ENCODE assay signal across 31 cellular contexts in the genomic region with DNA sequence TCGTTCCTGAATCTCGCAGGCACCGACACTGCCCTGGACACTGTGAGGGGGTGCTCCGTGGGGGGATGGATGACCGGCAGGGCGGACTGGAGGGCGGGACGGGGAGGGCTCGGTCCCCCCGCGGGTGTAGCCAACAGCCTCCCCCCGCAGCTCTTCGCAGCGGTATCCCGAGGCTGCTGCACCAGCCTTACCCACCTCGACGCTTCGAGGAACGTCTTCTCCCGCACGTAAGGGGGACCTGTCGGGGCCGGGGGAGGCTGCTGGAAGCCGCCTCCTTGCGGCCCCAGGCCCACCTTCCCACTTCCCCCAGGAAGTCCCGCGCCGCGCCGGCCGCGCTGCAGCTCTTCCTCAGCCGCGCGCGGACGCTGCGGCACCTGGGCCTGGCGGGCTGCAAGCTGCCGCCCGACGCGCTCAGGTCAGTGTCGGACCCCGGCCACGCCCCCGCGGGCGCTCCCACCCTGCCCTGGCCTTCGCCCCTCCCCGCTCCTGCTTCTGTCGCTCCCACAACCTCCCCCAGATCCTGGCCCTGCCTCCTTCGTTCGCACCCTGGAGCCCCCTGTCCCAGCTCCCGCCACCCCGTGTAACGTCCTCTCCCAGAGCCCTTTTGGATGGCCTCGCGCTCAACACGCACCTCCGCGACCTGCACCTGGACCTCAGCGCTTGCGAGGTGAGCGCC. TPM values are rescaled to one million over a fixed set of nuclear protein-coding genes. Genes with fewer than 3 reads are reported as not detected.
A peak's percentile ranks its signal among the peaks of the same experiment; 100 is the strongest.
DNase-seq lines count a peak whose midpoint lies in the region; ATAC-seq, FAIRE-seq and TF ChIP-seq lines count a peak whose summit lies in the region.
"Had no signal": no experiment of that assay in that cellular context is flagged by ENCODE, and none has a peak within 500 bp of the region (broad histone marks: within the 10 kb centered on the region; RNA-seq: fewer than 3 reads in every experiment).

No MANE protein-coding gene starts in this region.

- H3K4me1 ChIP-seq in H1 (replicated peaks in 1 of 4; ENCODE audit: control insufficient read depth in 3 of 4, insufficient read depth in 4 of 4, low read length in 3 of 4) = peaks cover 0 to 18% (median 8%) of the 10 kb centered on the region in 4 experiments; a peak in 5 of 7 replicates
- H3K4me1 ChIP-seq in osteoblast (ENCODE audit: insufficient read depth, low read length) = no peaks in the 10 kb centered on the region
- H3K4me1 ChIP-seq: colonic mucosa, SJCRH30 had no signal

- CTCF ChIA-PET in H1 (lab: Charles Lee; ENCODE audit: partially characterized antibody) = interaction anchor here (0.6 to 18.0 kb wide), 18 partner anchors 10 to 154 kb away, joined by 3 to 202 read pairs (median 6); a partner anchor contains a TSS

- H3K9me3 ChIP-seq in H1 (ENCODE audit: insufficient read depth in 2 of 2, low read depth in 1 of 2, low read length in 1 of 2) = no peaks in the 10 kb centered on the region
- H3K9me3 ChIP-seq in osteoblast (ENCODE audit: low read depth, low read length) = no peaks in the 10 kb centered on the region
- H3K9me3 ChIP-seq: ascending aorta, colonic mucosa, MG63, mucosa of descending colon, ovary, right atrium auricular region, SJCRH30 had no signal

- POLR2A ChIA-PET in H1 (lab: Charles Lee; ENCODE audit: partially characterized antibody) = interaction anchor here (0.7 to 3.4 kb wide), 9 partner anchors 9 to 167 kb away, joined by 3 to 13 read pairs (median 4); a partner anchor contains a TSS

- no peak overlapping the region for H2BK5ac ChIP-seq in H1 (ENCODE audit: low read depth, low read length)

- H2BK20ac ChIP-seq in H1 (ENCODE audit: low read length) = no peak overlapping the region

- no peak overlapping the region for H2BK120ac ChIP-seq in H1 (replicated peaks; ENCODE audit: low read depth, low read length)

- no peak overlapping the region for H3K56ac ChIP-seq in H1 (replicated peaks; ENCODE audit: insufficient read length, low read depth, low read length)

- no peak for ATAC-seq in activated CD4-positive, CD25-positive, alpha-beta regulatory T cell treated with anti-CD3 and anti-CD28 coated beads, Interleukin-2, amount 50 U/mL, for 24 hours
- ATAC-seq: mucosa of descending colon; natural killer cell treated with Interleukin-12 subunit alpha and Interleukin-12 subunit beta and Interleukin-15 and Interleukin-18, amount 100 ng/mL, for 72 hours; Panc1 had no signal

- TF ChIP-seq CTCF in GM20000 (IDR thresholded peaks at IDR 0.05; ENCODE audit: extremely low read depth, missing control alignments) = no peak
- no peak for TF ChIP-seq CTCF in H1 (IDR thresholded peaks at IDR 0.05; ENCODE audit: control extremely low read depth in 1 of 3, insufficient read depth in 1 of 3, low read depth in 1 of 3, low read length in 3 of 3)
- no peak for TF ChIP-seq CTCF in osteoblast (IDR thresholded peaks at IDR 0.05; ENCODE audit: extremely low read depth, low read depth, low read length)
- TF ChIP-seq CTCF in type B pancreatic cell (conservative IDR thresholded peaks at IDR 0.05) = no peak

- no peak overlapping the region for H4K5ac ChIP-seq in H1 (ENCODE audit: insufficient read length, low read depth, low read length)

- H2BK12ac ChIP-seq in H1 (ENCODE audit: low read depth, low read length) = no peak overlapping the region

- H3K27ac ChIP-seq in H1 (ENCODE audit: low read depth, low read length) = no peak overlapping the region
- H3K27ac ChIP-seq in osteoblast (ENCODE audit: low read depth, low read length) = no peak overlapping the region
- H3K27ac ChIP-seq: ascending aorta, cardiac muscle cell, colonic mucosa, ovary, right atrium auricular region, SJCRH30 had no signal

- H3K4me2 ChIP-seq in H1 (ENCODE audit: insufficient read depth in 1 of 2, low read depth in 2 of 2, low read length in 2 of 2) (peak overlapping the region in 1 of 2 experiments; percentile 49; a peak in 3 of 4 replicates), osteoblast (ENCODE audit: insufficient read depth, low read length) (no peak overlapping the region)

- H3K4me3 Mint-ChIP-seq in type B pancreatic cell = no peak overlapping the region
- H3K4me3 Mint-ChIP-seq: activated CD4-positive, alpha-beta memory T cell treated with anti-CD3 and anti-CD28 coated beads, Interleukin-2, amount 10 ng/mL, durations not matched to agents 7 days and 5 days; activated naive CD8-positive, alpha-beta T cell treated with anti-CD3 and anti-CD28 coated beads, Interleukin-2, amount 10 ng/mL, durations not matched to agents 7 days and 5 days; natural killer cell treated with Interleukin-12 subunit alpha and Interleukin-12 subunit beta and Interleukin-15 and Interleukin-18, amount 100 ng/mL, for 72 hours had no signal

- no peaks in the 10 kb centered on the region for H3K79me1 ChIP-seq in H1 (ENCODE audit: low read depth, low read length)

- H3K9ac ChIP-seq in H1 (replicated peaks in 1 of 4; ENCODE audit: extremely low read depth in 1 of 4, low read depth in 3 of 4, low read length in 3 of 4) = no peak overlapping the region

- peaks cover 5 to 15% of the 10 kb centered on the region in 2 experiments for H4K20me1 ChIP-seq in H1 (replicated peaks in 1 of 2; ENCODE audit: control insufficient read depth in 1 of 2, insufficient read depth in 2 of 2, low read length in 2 of 2)
- H4K20me1 ChIP-seq in osteoblast (ENCODE audit: insufficient read depth, low read length) = peaks cover 9% of the 10 kb centered on the region

- H3K18ac ChIP-seq in H1 (ENCODE audit: extremely low read depth, low read length) = no peak overlapping the region

- no peak overlapping the region for H2BK15ac ChIP-seq in H1 (ENCODE audit: low read length)

- 0 out of 8 replicates have a peak overlapping the region, but pooled peaks of 1 of the 4 experiments have one; percentile 4 for H3K4me3 ChIP-seq in H1 (ENCODE audit: extremely low read depth in 1 of 4, insufficient read depth in 2 of 4, low read depth in 3 of 4, low read length in 4 of 4)
- H3K4me3 ChIP-seq in osteoblast (ENCODE audit: insufficient read depth, low read length) = no peak overlapping the region
- H3K4me3 ChIP-seq: ascending aorta, cardiac muscle cell, colonic mucosa, MG63, mucosa of descending colon, ovary, right atrium auricular region, SJCRH30 had no signal

- TF ChIP-seq POLR2A in H1 (IDR thresholded peaks at IDR 0.05; ENCODE audit: control extremely low read depth in 1 of 2, low read depth in 2 of 2, low read length in 2 of 2) = no peak

- H3K27me3 ChIP-seq in H1 (replicated peaks in 1 of 4; ENCODE audit: control insufficient read depth in 3 of 4, extremely low read depth in 1 of 4, insufficient read depth in 3 of 4, low read length in 3 of 4) (peaks cover 3 to 33% (median 19%) of the 10 kb centered on the region in 4 experiments; a peak in 6 of 7 replicates), osteoblast (ENCODE audit: insufficient read depth, low read length) (peaks cover 85% of the 10 kb centered on the region)
- H3K27me3 ChIP-seq: MG63, SJCRH30 had no signal

- no peaks in the 10 kb centered on the region for H3K79me2 ChIP-seq in H1 (ENCODE audit: control insufficient read depth in 1 of 2, insufficient read depth in 2 of 2, low read length in 2 of 2)
- H3K79me2 ChIP-seq in osteoblast (ENCODE audit: insufficient read depth, low read length) = no peaks in the 10 kb centered on the region

- H4K8ac ChIP-seq in H1 (ENCODE audit: extremely low read depth, insufficient read depth, low read length) = peak overlapping the region; percentile 35

- peaks cover 49% of the 10 kb centered on the region for H3K27me3 Mint-ChIP-seq in type B pancreatic cell
- H3K27me3 Mint-ChIP-seq: activated CD4-positive, alpha-beta memory T cell treated with anti-CD3 and anti-CD28 coated beads, Interleukin-2, amount 10 ng/mL, durations not matched to agents 7 days and 5 days; activated naive CD8-positive, alpha-beta T cell treated with anti-CD3 and anti-CD28 coated beads, Interleukin-2, amount 10 ng/mL, durations not matched to agents 7 days and 5 days; natural killer cell treated with Interleukin-12 subunit alpha and Interleukin-12 subunit beta and Interleukin-15 and Interleukin-18, amount 100 ng/mL, for 72 hours had no signal

- WGBS in H1 (ENCODE audit: extremely low coverage in 1 of 2, insufficient coverage in 1 of 2, insufficient read length in 1 of 2, insufficient replicate concordance in 2 of 2, low coverage in 1 of 2, low lambda C conversion rate in 2 of 2, missing lambda C conversion rate in 1 of 2), 2 experiments = 76% methylated on average over 38 of the region's 65 CpGs; no CpG with 5 or more reads in 1 of the 2 experiments

- H3K9me3 Mint-ChIP-seq in type B pancreatic cell = no peaks in the 10 kb centered on the region
- H3K9me3 Mint-ChIP-seq: activated CD4-positive, alpha-beta memory T cell treated with anti-CD3 and anti-CD28 coated beads, Interleukin-2, amount 10 ng/mL, durations not matched to agents 7 days and 5 days; activated naive CD8-positive, alpha-beta T cell treated with anti-CD3 and anti-CD28 coated beads, Interleukin-2, amount 10 ng/mL, durations not matched to agents 7 days and 5 days; natural killer cell treated with Interleukin-12 subunit alpha and Interleukin-12 subunit beta and Interleukin-15 and Interleukin-18, amount 100 ng/mL, for 72 hours had no signal

- TF ChIP-seq RAD21 in H1 (IDR thresholded peaks at IDR 0.05 in 1 of 2, conservative IDR thresholded peaks at IDR 0.05 in 1 of 2; ENCODE audit: low read depth in 2 of 2, low read length in 2 of 2) = no peak

- no peaks in the 10 kb centered on the region for H3K4me1 Mint-ChIP-seq in type B pancreatic cell (ENCODE audit: unreplicated experiment)

- H3K36me3 ChIP-seq in H1 (ENCODE audit: control insufficient read depth in 2 of 4, insufficient read depth in 4 of 4, low read length in 3 of 4) = no peaks in the 10 kb centered on the region
- H3K36me3 ChIP-seq in osteoblast (ENCODE audit: insufficient read depth, low read length) = no peaks in the 10 kb centered on the region
- H3K36me3 ChIP-seq: ascending aorta, cardiac muscle cell, colonic mucosa, MG63, ovary, right atrium auricular region, SJCRH30 had no signal

- H3K4ac ChIP-seq in H1 (replicated peaks; ENCODE audit: insufficient read length, low read depth, low read length) = no peak overlapping the region

- no peak for FAIRE-seq in H1 (lab: Jason Lieb, UNC)
- FAIRE-seq: GM19239 had no signal

- H3K23ac ChIP-seq in H1 (ENCODE audit: insufficient read length) = no peak overlapping the region

- no peak overlapping the region for H4K91ac ChIP-seq in H1 (replicated peaks; ENCODE audit: insufficient read length, low read length)

- no peak for TF ChIP-seq EP300 in H1 (IDR thresholded peaks at IDR 0.05; ENCODE audit: borderline replicate concordance in 1 of 2, low read depth in 2 of 2, low read length in 2 of 2)

- DNase-seq in GM20000 (ENCODE audit: low spot score) (peak; percentile 31), H1 (ENCODE audit: low read depth in 1 of 2, low spot score in 2 of 2) (peak in 1 of 2 experiments; percentile 61), osteoblast (ENCODE audit: insufficient read length, low spot score, missing footprints) (peak; percentile 84), NCI-H526 treated with DMSO at 0.1 percent for 48 hours (lab: John Stamatoyannopoulos, UW) (no peak), type B pancreatic cell (ENCODE audit: extremely low spot score, unreplicated experiment) (no peak)
- DNase-seq: activated CD4-positive, alpha-beta memory T cell treated with anti-CD3 and anti-CD28 coated beads, Interleukin-2, amount 10 ng/mL, durations not matched to agents 7 days and 5 days; activated CD4-positive, alpha-beta T cell treated with anti-CD3 and anti-CD28 coated beads for 1 hour; activated naive CD8-positive, alpha-beta T cell treated with anti-CD3 and anti-CD28 coated beads, Interleukin-2, amount 10 ng/mL, durations not matched to agents 7 days and 5 days; C1 segment of cervical spinal cord; colonic mucosa; DMS79; effector CD8-positive, alpha-beta T cell; GF-D8; HCEC 1CT; KG1; MG63; NCI-H1105 treated with DMSO at 0.1 percent for 48 hours; NCI-H2029 treated with DMSO at 0.1 percent for 48 hours; NCI-H2227 treated with DMSO at 0.1 percent for 48 hours; ovary; SJCRH30; stimulated activated CD4-positive, alpha-beta T cell treated with anti-CD3 and anti-CD28 coated beads, Interleukin-2, amount 100 ng/mL, for 48 hours; trophoblast cell had no signal

- H2AFZ ChIP-seq in H1 (ENCODE audit: low read length) (no peak overlapping the region), osteoblast (ENCODE audit: low read length) (no peak overlapping the region)

- no peak overlapping the region for H3K14ac ChIP-seq in H1 (ENCODE audit: insufficient read length)

- H3K36me3 Mint-ChIP-seq in type B pancreatic cell = no peaks in the 10 kb centered on the region
- H3K36me3 Mint-ChIP-seq: natural killer cell treated with Interleukin-12 subunit alpha and Interleukin-12 subunit beta and Interleukin-15 and Interleukin-18, amount 100 ng/mL, for 72 hours had no signal

- H2AK5ac ChIP-seq in H1 (ENCODE audit: low read depth, low read length) = no peak overlapping the region

- peaks cover 8% of the 10 kb centered on the region; the same call in 1 of the 2 replicates for H3K23me2 ChIP-seq in H1 (ENCODE audit: low read depth, low read length)

- H3K27ac Mint-ChIP-seq in type B pancreatic cell = no peak overlapping the region
- H3K27ac Mint-ChIP-seq: activated CD4-positive, alpha-beta memory T cell treated with anti-CD3 and anti-CD28 coated beads, Interleukin-2, amount 10 ng/mL, durations not matched to agents 7 days and 5 days; activated naive CD8-positive, alpha-beta T cell treated with anti-CD3 and anti-CD28 coated beads, Interleukin-2, amount 10 ng/mL, durations not matched to agents 7 days and 5 days; natural killer cell treated with Interleukin-12 subunit alpha and Interleukin-12 subunit beta and Interleukin-15 and Interleukin-18, amount 100 ng/mL, for 72 hours had no signal

RNA-seq across cellular contexts. Expression of a gene that starts 3.3 kb away (rescaled TPM):
- total RNA-seq in H1 (2021; fragmentation: NEBNext Ultra II Directional; extraction: Animal tissue kit (Norgen Biotek cat#: 25700)) = 34.5 and 36.7 TPM in 2 replicates
- 15.7 and 29.8 TPM in 2 replicates for polyA plus RNA-seq in H1 (2011; rRNA removed)
- polyA plus RNA-seq in H1 (2011; cell fraction: cytosol; rRNA removed) = 16.3 TPM
- 110 TPM for polyA plus RNA-seq in H1 (2011; cell fraction: nucleus; rRNA removed)
- polyA plus RNA-seq in H1 (2012, experiment 1 of 2) = 15.1 to 29.6 TPM (median 24.7 TPM) in 4 replicates
- polyA plus RNA-seq in H1 (2012, experiment 2 of 2) = 20.2 TPM
- 26.1 TPM for polyA plus RNA-seq in H1 (2013, experiment 1 of 2)
- polyA plus RNA-seq in H1 (2013, experiment 2 of 2) = 23.1 TPM
- polyA minus RNA-seq in H1 (2011; rRNA and poly(A)+ RNA removed) = 10.4 and 13.2 TPM in 2 replicates
- 17.1 TPM for polyA minus RNA-seq in H1 (2011; cell fraction: cytosol; rRNA and poly(A)+ RNA removed)
- 35.2 TPM for polyA minus RNA-seq in H1 (2011; cell fraction: nucleus; rRNA and poly(A)+ RNA removed)
- total RNA-seq in osteoblast (under 0.01 TPM in 2 replicates), type B pancreatic cell (ENCODE audit: low replicate concordance) (2.8 and 3.4 TPM in 2 replicates)

RNA-seq across cellular contexts. Expression of a gene that starts 11.8 kb away (rescaled TPM):
- 34.8 and 35.8 TPM in 2 replicates for total RNA-seq in H1 (2021; fragmentation: NEBNext Ultra II Directional; extraction: Animal tissue kit (Norgen Biotek cat#: 25700))
- polyA plus RNA-seq in H1 (2011; rRNA removed) = 58.0 and 81.7 TPM in 2 replicates
- 34.3 TPM for polyA plus RNA-seq in H1 (2011; cell fraction: cytosol; rRNA removed)
- polyA plus RNA-seq in H1 (2011; cell fraction: nucleus; rRNA removed) = 79.1 TPM
- polyA plus RNA-seq in H1 (2012, experiment 1 of 2) = 37.3 to 46.0 TPM (median 44.3 TPM) in 4 replicates
- polyA plus RNA-seq in H1 (2012, experiment 2 of 2) = 52.7 TPM
- 38.0 TPM for polyA plus RNA-seq in H1 (2013, experiment 1 of 2)
- 35.8 TPM for polyA plus RNA-seq in H1 (2013, experiment 2 of 2)
- 18.5 and 23.8 TPM in 2 replicates for polyA minus RNA-seq in H1 (2011; rRNA and poly(A)+ RNA removed)
- 28.0 TPM for polyA minus RNA-seq in H1 (2011; cell fraction: cytosol; rRNA and poly(A)+ RNA removed)
- 26.7 TPM for polyA minus RNA-seq in H1 (2011; cell fraction: nucleus; rRNA and poly(A)+ RNA removed)
- total RNA-seq in osteoblast = 16.5 and 18.8 TPM in 2 replicates
- total RNA-seq in type B pancreatic cell (ENCODE audit: low replicate concordance) = 19.9 and 31.6 TPM in 2 replicates

RNA-seq across cellular contexts. Expression of a gene that starts 12.5 kb away (rescaled TPM):
- 14.4 and 15.1 TPM in 2 replicates for total RNA-seq in H1 (2021; fragmentation: NEBNext Ultra II Directional; extraction: Animal tissue kit (Norgen Biotek cat#: 25700))
- polyA plus RNA-seq in H1 (2011; rRNA removed) = 21.8 and 28.6 TPM in 2 replicates
- polyA plus RNA-seq in H1 (2011; cell fraction: cytosol; rRNA removed) = 16.3 TPM
- 19.6 TPM for polyA plus RNA-seq in H1 (2011; cell fraction: nucleus; rRNA removed)
- 7.8 to 16.8 TPM (median 12.8 TPM) in 4 replicates for polyA plus RNA-seq in H1 (2012, experiment 1 of 2)
- polyA plus RNA-seq in H1 (2012, experiment 2 of 2) = 19.7 TPM
- 11.5 TPM for polyA plus RNA-seq in H1 (2013, experiment 1 of 2)
- 11.4 TPM for polyA plus RNA-seq in H1 (2013, experiment 2 of 2)
- 5.2 and 6.0 TPM in 2 replicates for polyA minus RNA-seq in H1 (2011; rRNA and poly(A)+ RNA removed)
- polyA minus RNA-seq in H1 (2011; cell fraction: cytosol; rRNA and poly(A)+ RNA removed) = 4.8 TPM
- 5.4 TPM for polyA minus RNA-seq in H1 (2011; cell fraction: nucleus; rRNA and poly(A)+ RNA removed)
- 2.4 and 2.9 TPM in 2 replicates for total RNA-seq in osteoblast
- total RNA-seq in type B pancreatic cell (ENCODE audit: low replicate concordance) = 4.7 and 6.5 TPM in 2 replicates

RNA-seq across cellular contexts. Expression of a gene that starts 18.3 kb away (rescaled TPM):
- total RNA-seq in H1 (2021; fragmentation: NEBNext Ultra II Directional; extraction: Animal tissue kit (Norgen Biotek cat#: 25700)) = 9.6 and 12.9 TPM in 2 replicates
- 16.0 and 16.1 TPM in 2 replicates for polyA plus RNA-seq in H1 (2011; rRNA removed)
- polyA plus RNA-seq in H1 (2011; cell fraction: cytosol; rRNA removed) = 15.7 TPM
- 28.3 TPM for polyA plus RNA-seq in H1 (2011; cell fraction: nucleus; rRNA removed)
- polyA plus RNA-seq in H1 (2012, experiment 1 of 2) = 10.8 to 13.3 TPM (median 11.6 TPM) in 4 replicates
- 8.8 TPM for polyA plus RNA-seq in H1 (2012, experiment 2 of 2)
- 9.3 TPM for polyA plus RNA-seq in H1 (2013, experiment 1 of 2)
- polyA plus RNA-seq in H1 (2013, experiment 2 of 2) = 8.1 TPM
- 1.3 and 2.9 TPM in 2 replicates for polyA minus RNA-seq in H1 (2011; rRNA and poly(A)+ RNA removed)
- 5.9 TPM for polyA minus RNA-seq in H1 (2011; cell fraction: cytosol; rRNA and poly(A)+ RNA removed)
- polyA minus RNA-seq in H1 (2011; cell fraction: nucleus; rRNA and poly(A)+ RNA removed) = 9.0 TPM
- total RNA-seq in osteoblast = 13.3 and 15.9 TPM in 2 replicates
- 12.2 and 18.8 TPM in 2 replicates for total RNA-seq in type B pancreatic cell (ENCODE audit: low replicate concordance)

RNA-seq across cellular contexts. Expression of a gene that starts 18.4 kb away (rescaled TPM):
- total RNA-seq in H1 (2021; fragmentation: NEBNext Ultra II Directional; extraction: Animal tissue kit (Norgen Biotek cat#: 25700)) = 2.0 and 2.3 TPM in 2 replicates
- polyA plus RNA-seq in H1 (2011; rRNA removed) = 1.4 and 2.4 TPM in 2 replicates
- polyA plus RNA-seq in H1 (2011; cell fraction: cytosol; rRNA removed) = 3.3 TPM
- polyA plus RNA-seq in H1 (2011; cell fraction: nucleus; rRNA removed) = 4.8 TPM
- 1.3 to 2.3 TPM (median 1.7 TPM) in 4 replicates for polyA plus RNA-seq in H1 (2012, experiment 1 of 2)
- polyA plus RNA-seq in H1 (2012, experiment 2 of 2) = 2.9 TPM
- 1.8 TPM for polyA plus RNA-seq in H1 (2013, experiment 1 of 2)
- 1.6 TPM for polyA plus RNA-seq in H1 (2013, experiment 2 of 2)
- polyA minus RNA-seq in H1 (2011; rRNA and poly(A)+ RNA removed) = 0.20 and 0.47 TPM in 2 replicates
- polyA minus RNA-seq in H1 (2011; cell fraction: cytosol; rRNA and poly(A)+ RNA removed) = 2.2 TPM
- 0.80 TPM for polyA minus RNA-seq in H1 (2011; cell fraction: nucleus; rRNA and poly(A)+ RNA removed)
- total RNA-seq in osteoblast (6.2 and 6.9 TPM in 2 replicates), type B pancreatic cell (ENCODE audit: low replicate concordance) (1.5 and 2.8 TPM in 2 replicates)

Comparison
In these comparisons a context has a peak if more than half of its experiments do, and no peak if none do; other contexts are left out.
1. DNase-seq: peak in GM20000 (single experiment) and osteoblast (single experiment); none in NCI-H526 treated with DMSO at 0.1 percent for 48 hours (single experiment) and type B pancreatic cell (single experiment).